In genomic region chr11:38577769-38578168, GRCh38 we compare ENCODE assay signal across 34 cellular contexts.
"Had no signal": no experiment of that assay in that cellular context is flagged by ENCODE, and none has a peak within 500 bp of the region (broad histone marks: within the 10 kb centered on the region; RNA-seq: fewer than 3 reads in every experiment).

No MANE protein-coding gene starts in this region.

- H3K36me3 ChIP-seq: MG63 had no signal

- H3K4me3 ChIP-seq: MG63 had no signal

- DNase-seq: Karpas-422, Kasumi-1, MG63, MM.1S, MV-4-11, NCI-H1048, NCI-H1092, NCI-H1092 treated with DMSO at 0.1 percent for 48 hours, NCI-H1105, NCI-H1105 treated with DMSO at 0.1 percent for 48 hours, NCI-H1417, NCI-H1417 treated with DMSO at 0.1 percent for 48 hours, NCI-H1436, NCI-H1436 treated with DMSO at 0.1 percent for 48 hours, NCI-H146, NCI-H1694, NCI-H1694 treated with DMSO at 0.1 percent for 48 hours, NCI-H187, NCI-H187 treated with DMSO at 0.1 percent for 48 hours, NCI-H1930, NCI-H2029, NCI-H2029 treated with DMSO at 0.1 percent for 48 hours, NCI-H2081, NCI-H2081 treated with DMSO at 0.1 percent for 48 hours, NCI-H2107, NCI-H2171, NCI-H2171 treated with DMSO at 0.1 percent for 48 hours, NCI-H2227 treated with DMSO at 0.1 percent for 48 hours, NCI-H226, NCI-H345, NCI-H446, NCI-H446 treated with DMSO at 0.1 percent for 48 hours, NCI-H510A, NCI-H510A treated with DMSO at 0.1 percent for 48 hours had no signal

- H3K27me3 ChIP-seq: MG63 had no signal
